Comparison of ENCODE assay signal across 18 cellular contexts in genomic region chr4:171857302-171858005, GRCh38. TPM values are rescaled to one million over a fixed set of nuclear protein-coding genes. Genes with fewer than 3 reads are reported as not detected.
DNase-seq lines count a peak whose midpoint lies in the region; ATAC-seq and TF ChIP-seq lines count a peak whose summit lies in the region.
"Had no signal": no experiment of that assay in that cellular context is flagged by ENCODE, and none has a peak within 500 bp of the region (broad histone marks: within the 10 kb centered on the region; RNA-seq: fewer than 3 reads in every experiment).

No MANE protein-coding gene starts in this region.

- ATAC-seq in Right ventricle myocardium superior (ENCODE audit: poor library complexity), result no peak
- no peak for ATAC-seq in stimulated activated naive CD8-positive, alpha-beta T cell treated with anti-CD3 and anti-CD28 coated beads, Interleukin-15, Interleukin-2, amounts not matched to agents 100 U/mL and 50 U/mL, for 24 hours
- ATAC-seq: GM12878 had no signal

- H3K4me2 ChIP-seq in smooth muscle cell, result peak overlapping the region; percentile 56

- no peak overlapping the region for H2AFZ ChIP-seq in smooth muscle cell (ENCODE audit: low read depth)

- TF ChIP-seq CTCF in cardiac muscle cell (IDR thresholded peaks at IDR 0.05; ENCODE audit: low read depth, low read length) (no peak), fibroblast of mammary gland (conservative IDR thresholded peaks at IDR 0.05; ENCODE audit: control insufficient read depth, insufficient read depth, low read depth, low read length) (no peak), smooth muscle cell (IDR thresholded peaks at IDR 0.05; ENCODE audit: borderline replicate concordance, insufficient read depth, poor library complexity, severe bottlenecking) (no peak)

- no peaks in the 10 kb centered on the region for H3K27me3 ChIP-seq in cardiac muscle cell
- H3K27me3 ChIP-seq in smooth muscle cell (ENCODE audit: low read depth), result no peaks in the 10 kb centered on the region

- no peaks in the 10 kb centered on the region for H3K79me2 ChIP-seq in smooth muscle cell (ENCODE audit: low read depth)

- H3K4me3 ChIP-seq in cardiac muscle cell (no peak overlapping the region), fibroblast of mammary gland (ENCODE audit: control insufficient read depth, low read depth, low read length) (no peak overlapping the region), smooth muscle cell (no peak overlapping the region)
- H3K4me3 ChIP-seq: GM12878 had no signal

- H3K36me3 ChIP-seq in cardiac muscle cell, result no peaks in the 10 kb centered on the region
- no peaks in the 10 kb centered on the region for H3K36me3 ChIP-seq in smooth muscle cell (ENCODE audit: low read depth)

- intact Hi-C loops in Right ventricle myocardium superior (cut with DNase I), result no loop called here

- no peak overlapping the region for H3K9ac ChIP-seq in smooth muscle cell (ENCODE audit: low read depth)

- no peaks in the 10 kb centered on the region for H3K9me3 ChIP-seq in cardiac muscle cell (ENCODE audit: low read depth)
- H3K9me3 ChIP-seq in smooth muscle cell (replicated peaks; ENCODE audit: low read depth), result no peaks in the 10 kb centered on the region

- 38% methylated on average over 3 of the region's 3 CpGs for WGBS in smooth muscle cell (ENCODE audit: low lambda C conversion rate)

- no peaks in the 10 kb centered on the region for H4K20me1 ChIP-seq in smooth muscle cell (ENCODE audit: low read depth)

- DNase-seq in cardiac muscle cell (ENCODE audit: low read depth in 1 of 2, low spot score in 1 of 2) (peak; percentile 2 to 7), Right ventricle myocardium superior (no peak), astrocyte of the hippocampus (ENCODE audit: low read depth, low spot score) (peak; percentile 55), fibroblast of mammary gland (ENCODE audit: low read depth) (peak; percentile 33), smooth muscle cell (lab: John Stamatoyannopoulos, UW; ENCODE audit: unreplicated experiment) (no peak), inferior parietal cortex (ENCODE audit: extremely low spot score) (no peak), caudate nucleus (lab: John Stamatoyannopoulos, UW) (no peak)
- no peak for DNase-seq in stimulated activated naive CD8-positive, alpha-beta T cell treated with anti-CD3 and anti-CD28 coated beads, Interleukin-15, Interleukin-2, amounts not matched to agents 100 U/mL and 50 U/mL, for 24 hours
- DNase-seq: 8988T, COR-L47, DMS53, HCEC 1CT, Kasumi-1, NCI-H1436, NCI-H446, NCI-H748 treated with DMSO at 0.1 percent for 48 hours had no signal

- H3F3A ChIP-seq in smooth muscle cell (ENCODE audit: low read depth), result no peaks in the 10 kb centered on the region

- H3K4me1 ChIP-seq in cardiac muscle cell (ENCODE audit: low read depth) (no peaks in the 10 kb centered on the region), smooth muscle cell (ENCODE audit: low read depth) (peaks cover 6% of the 10 kb centered on the region)

- H3K27ac ChIP-seq in cardiac muscle cell (no peak overlapping the region), smooth muscle cell (ENCODE audit: low read depth) (peak overlapping the region; percentile 35), caudate nucleus (ENCODE audit: low read depth, low read length) (no peak overlapping the region)
- H3K27ac ChIP-seq: C4-2B had no signal

RNA-seq across cellular contexts. Expression of gene GALNTL6, which starts 44.2 kb away (rescaled TPM):
- 0.11 TPM in 1 of 2 replicates, not detected in the other for total RNA-seq in cardiac muscle cell
- polyA plus RNA-seq in cardiac muscle cell, result not detected in 2 replicates
- total RNA-seq in Right ventricle myocardium superior, result not detected
- total RNA-seq in smooth muscle cell, result 0.18 and 1.1 TPM in 2 replicates
- polyA plus RNA-seq in smooth muscle cell, result 0.63 and 1.3 TPM in 2 replicates
- total RNA-seq: GM12878 had no signal

Comparison
In these comparisons a context has a peak if more than half of its experiments do, and no peak if none do; other contexts are left out.
1. DNase-seq: peak in cardiac muscle cell (2 of 2), astrocyte of the hippocampus (single experiment) and fibroblast of mammary gland (single experiment); none in Right ventricle myocardium superior (single experiment), smooth muscle cell (single experiment), inferior parietal cortex (single experiment), caudate nucleus (0 of 61) and stimulated activated naive CD8-positive, alpha-beta T cell treated with anti-CD3 and anti-CD28 coated beads, Interleukin-15, Interleukin-2, amounts not matched to agents 100 U/mL and 50 U/mL, for 24 hours (single experiment).